11 cellular contexts compared by ENCODE assay signal in genomic region chr22:39662677-39663034, GRCh38.
DNase-seq lines count a peak whose midpoint lies in the region; ATAC-seq and TF ChIP-seq lines count a peak whose summit lies in the region.
"Had no signal": no experiment of that assay in that cellular context is flagged by ENCODE, and none has a peak within 500 bp of the region (broad histone marks: within the 10 kb centered on the region; RNA-seq: fewer than 3 reads in every experiment).

No MANE protein-coding gene starts in this region.

- H3K4me1 ChIP-seq in RWPE2 (ENCODE audit: insufficient read depth, poor library complexity, severe bottlenecking): no peaks in the 10 kb centered on the region
- H3K4me1 ChIP-seq in hepatocyte (ENCODE audit: insufficient read depth): peaks cover 8% of the 10 kb centered on the region
- peaks cover 0 to 6% of the 10 kb centered on the region in 2 donors for H3K4me1 ChIP-seq in adrenal gland (replicated peaks in 1 of 2)
- no peaks in the 10 kb centered on the region for H3K4me1 ChIP-seq in ovary (ENCODE audit: insufficient read depth)

- H3K4me3 ChIP-seq in RWPE2 (ENCODE audit: severe bottlenecking) (peak overlapping the region; percentile 26), hepatocyte (no peak overlapping the region), adrenal gland (no peak overlapping the region), ovary (no peak overlapping the region)

- no peak for TF ChIP-seq CTCF in RWPE2 (IDR thresholded peaks at IDR 0.05; ENCODE audit: poor library complexity, severe bottlenecking)
- no peak for TF ChIP-seq CTCF in hepatocyte (IDR thresholded peaks at IDR 0.05; ENCODE audit: poor library complexity)
- no peak for TF ChIP-seq CTCF in progenitor cell of endocrine pancreas (IDR thresholded peaks at IDR 0.05; ENCODE audit: unreplicated experiment)
- TF ChIP-seq CTCF in adrenal gland (IDR thresholded peaks at IDR 0.05): no peak
- no peak for TF ChIP-seq CTCF in ovary (IDR thresholded peaks at IDR 0.05)

- no peaks in the 10 kb centered on the region for H4K20me1 ChIP-seq in hepatocyte (ENCODE audit: insufficient read depth, poor library complexity, severe bottlenecking)

- TF ChIP-seq EP300 in ovary (IDR thresholded peaks at IDR 0.05): no peak

- H3K27me3 Mint-ChIP-seq in progenitor cell of endocrine pancreas: peaks cover 63% of the 10 kb centered on the region

- ATAC-seq in RWPE2 (ENCODE audit: low read depth): no peak

- H3K27ac Mint-ChIP-seq in progenitor cell of endocrine pancreas: peak overlapping the region; percentile 18

- no peaks in the 10 kb centered on the region for H3K4me1 Mint-ChIP-seq in progenitor cell of endocrine pancreas (ENCODE audit: low read depth)

- H3K27ac ChIP-seq in RWPE2 (ENCODE audit: poor library complexity, severe bottlenecking) (no peak overlapping the region), hepatocyte (no peak overlapping the region), adrenal gland (no peak overlapping the region), ovary (no peak overlapping the region)
- H3K27ac ChIP-seq: KMS-11, upper lobe of left lung had no signal

- no peaks in the 10 kb centered on the region for H3K9me2 ChIP-seq in hepatocyte (replicated peaks; ENCODE audit: insufficient read depth)

- TF ChIP-seq POLR2A in adrenal gland (IDR thresholded peaks at IDR 0.05) (no peak), ovary (IDR thresholded peaks at IDR 0.05) (no peak)

- H2AFZ ChIP-seq in hepatocyte: no peak overlapping the region

- peak; percentile 67 for DNase-seq in activated CD8-positive, alpha-beta memory T cell treated with anti-CD3 and anti-CD28 coated beads for 24 hours
- no peak for DNase-seq in activated CD8-positive, alpha-beta memory T cell treated with anti-CD3 and anti-CD28 coated beads, Interleukin-2, amount 50 U/mL, for 4 hours
- no peak for DNase-seq in RWPE2 (ENCODE audit: low spot score)
- no peak for DNase-seq in hepatocyte (ENCODE audit: low spot score)
- DNase-seq in progenitor cell of endocrine pancreas (ENCODE audit: low spot score, unreplicated experiment): no peak
- no peak for DNase-seq in adrenal gland
- no peak for DNase-seq in ovary
- DNase-seq in hypothalamus (lab: John Stamatoyannopoulos, UW): no peak
- DNase-seq: NCI-H2081 had no signal

- no peaks in the 10 kb centered on the region for H3K9me3 Mint-ChIP-seq in progenitor cell of endocrine pancreas (ENCODE audit: low read depth)

- peak overlapping the region; percentile 87 for H3K4me2 ChIP-seq in hepatocyte
- H3K4me2 ChIP-seq: KMS-11 had no signal

- H3K4me3 Mint-ChIP-seq in progenitor cell of endocrine pancreas (ENCODE audit: low read depth): peak overlapping the region; percentile 47

- H3K79me2 ChIP-seq in hepatocyte: no peaks in the 10 kb centered on the region

- intact Hi-C loops in adrenal gland (cut with DNase I) (no loop called here), ovary (cut with DNase I) (no loop called here)

- no peaks in the 10 kb centered on the region for H3K36me3 ChIP-seq in RWPE2 (ENCODE audit: low read depth)
- H3K36me3 ChIP-seq in hepatocyte (replicated peaks; ENCODE audit: insufficient read depth, low read depth): no peaks in the 10 kb centered on the region
- no peaks in the 10 kb centered on the region for H3K36me3 ChIP-seq in adrenal gland (replicated peaks in 1 of 2)
- no peaks in the 10 kb centered on the region for H3K36me3 ChIP-seq in ovary
- H3K36me3 ChIP-seq: upper lobe of left lung had no signal

- no peaks in the 10 kb centered on the region for H3K36me3 Mint-ChIP-seq in progenitor cell of endocrine pancreas (ENCODE audit: insufficient read depth)

- 17% methylated on average over 25 of the region's 26 CpGs for WGBS in hepatocyte (ENCODE audit: low lambda C conversion rate, missing lambda C conversion rate)
- 39 to 76% (median 41%) methylated on average over 6 to 26 of the region's 26 CpGs for WGBS in adrenal gland, 4 donors
- WGBS in ovary, 3 donors: 8 to 30% (median 10%) methylated on average over 26 of the region's 26 CpGs

- no peaks in the 10 kb centered on the region for H3K9me3 ChIP-seq in RWPE2 (ENCODE audit: severe bottlenecking)
- no peaks in the 10 kb centered on the region for H3K9me3 ChIP-seq in hepatocyte (ENCODE audit: low read depth)
- no peaks in the 10 kb centered on the region for H3K9me3 ChIP-seq in adrenal gland (replicated peaks in 1 of 3)
- H3K9me3 ChIP-seq in ovary: peaks cover 0 to 5% of the 10 kb centered on the region in 2 donors
- H3K9me3 ChIP-seq: upper lobe of left lung had no signal

- H3K27me3 ChIP-seq in RWPE2 (ENCODE audit: insufficient read depth, poor library complexity, severe bottlenecking) (peaks cover 6% of the 10 kb centered on the region), hepatocyte (peaks cover 46% of the 10 kb centered on the region), adrenal gland (peaks cover 38% of the 10 kb centered on the region), ovary (peaks cover 2% of the 10 kb centered on the region)
